ENCODE assay signal across 10 cellular contexts in the genomic region with DNA sequence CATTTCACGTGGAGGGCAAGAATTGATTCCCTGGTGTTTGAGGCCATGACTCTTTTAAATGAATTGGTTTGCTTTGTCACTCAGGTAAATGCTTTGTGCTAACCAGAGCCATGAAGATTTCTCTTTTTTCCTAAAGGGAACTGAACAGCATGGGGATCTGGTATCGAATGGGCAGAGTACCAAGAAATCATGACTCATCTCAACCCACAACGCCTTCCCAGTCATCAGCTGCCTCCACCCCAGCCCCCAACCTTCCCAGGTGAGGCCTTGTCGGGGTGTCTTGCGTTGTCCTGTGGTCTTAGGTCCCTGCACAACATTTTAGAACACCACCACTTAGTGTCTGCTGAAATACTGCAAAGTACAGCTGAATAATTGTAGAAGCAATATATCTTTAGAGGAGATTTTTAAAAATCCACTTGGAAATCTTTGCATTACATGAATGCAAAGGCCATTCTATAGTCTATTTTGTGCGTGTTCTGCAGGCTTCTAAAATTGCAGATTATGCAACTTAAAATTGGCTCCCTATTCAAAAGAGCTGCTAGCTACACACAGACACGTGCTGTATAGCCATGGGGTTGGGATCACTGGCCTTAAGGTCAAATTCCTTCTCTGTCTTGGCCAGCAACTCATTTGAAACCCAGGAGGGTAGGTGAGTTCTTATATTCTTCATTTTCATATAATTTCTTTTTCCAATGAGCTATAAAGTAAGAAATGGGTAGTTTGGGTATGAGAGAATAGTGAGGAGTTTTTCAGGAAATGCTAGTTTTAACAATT.
DNase-seq lines count a peak whose midpoint lies in the region; ATAC-seq and TF ChIP-seq lines count a peak whose summit lies in the region.
"Had no signal": no experiment of that assay in that cellular context is flagged by ENCODE, and none has a peak within 500 bp of the region (broad histone marks: within the 10 kb centered on the region; RNA-seq: fewer than 3 reads in every experiment).

No MANE protein-coding gene starts in this region.

- no peak overlapping the region for H3K9ac ChIP-seq in fibroblast of lung (ENCODE audit: insufficient read depth, low read length)

- peak overlapping the region; percentile 12 for H3K27ac ChIP-seq in RWPE2 (ENCODE audit: poor library complexity, severe bottlenecking)
- no peak overlapping the region for H3K27ac ChIP-seq in fibroblast of lung (ENCODE audit: insufficient read depth, low read length)
- H3K27ac ChIP-seq in thymus (ENCODE audit: low read depth), result peak overlapping the region; percentile 93
- H3K27ac ChIP-seq: C4-2B had no signal

- H3K9me3 ChIP-seq in RWPE2 (ENCODE audit: severe bottlenecking), result no peaks in the 10 kb centered on the region
- no peaks in the 10 kb centered on the region for H3K9me3 ChIP-seq in fibroblast of lung (ENCODE audit: control insufficient read depth, insufficient read depth, low read depth, low read length)
- no peaks in the 10 kb centered on the region for H3K9me3 ChIP-seq in thymus (ENCODE audit: control insufficient read depth)

- H3K79me2 ChIP-seq in fibroblast of lung (ENCODE audit: control insufficient read depth, insufficient read depth, low read length), result no peaks in the 10 kb centered on the region

- H3K4me3 ChIP-seq in RWPE2 (ENCODE audit: severe bottlenecking), result no peak overlapping the region
- H3K4me3 ChIP-seq in fibroblast of lung (replicated peaks in 1 of 4; ENCODE audit: control extremely low read depth in 1 of 4, insufficient read depth in 1 of 4, low read depth in 3 of 4, low read length in 4 of 4), result no peak overlapping the region
- H3K4me3 ChIP-seq in thymus (ENCODE audit: low read length), result no peak overlapping the region

- H3K27me3 ChIP-seq in RWPE2 (ENCODE audit: insufficient read depth, poor library complexity, severe bottlenecking) (no peaks in the 10 kb centered on the region), fibroblast of lung (ENCODE audit: control insufficient read depth, insufficient read depth, low read length) (no peaks in the 10 kb centered on the region), thymus (ENCODE audit: control insufficient read depth, insufficient read depth) (no peaks in the 10 kb centered on the region)

- H3K36me3 ChIP-seq in RWPE2 (ENCODE audit: low read depth) (no peaks in the 10 kb centered on the region), fibroblast of lung (ENCODE audit: control insufficient read depth, insufficient read depth, low read length) (no peaks in the 10 kb centered on the region), thymus (ENCODE audit: control insufficient read depth, insufficient read depth) (peaks cover 27% of the 10 kb centered on the region)

- 54% methylated on average over 7 of the region's 7 CpGs for WGBS in thymus

- peaks cover 43% of the 10 kb centered on the region for H3K4me1 Mint-ChIP-seq in activated T-cell treated with anti-CD3 and anti-CD28 coated beads, Interleukin-2, amount 50 U/mL, for 24 hours (ENCODE audit: low read depth)

- H3K4me2 ChIP-seq in fibroblast of lung (ENCODE audit: extremely low read depth, insufficient read depth, low read length), result no peak overlapping the region

- H2AFZ ChIP-seq in fibroblast of lung (ENCODE audit: low read length), result no peak overlapping the region

- ATAC-seq in RWPE2 (ENCODE audit: low read depth) (peak; percentile 86), HG02885 (IDR thresholded peaks at IDR 0.05; ENCODE audit: poor library complexity, unreplicated experiment) (no peak)

- H3K36me3 Mint-ChIP-seq in activated T-cell treated with anti-CD3 and anti-CD28 coated beads, Interleukin-2, amount 50 U/mL, for 24 hours (ENCODE audit: low read depth), result peaks cover 8% of the 10 kb centered on the region

- H3K9me3 Mint-ChIP-seq in activated T-cell treated with anti-CD3 and anti-CD28 coated beads, Interleukin-2, amount 50 U/mL, for 24 hours, result no peaks in the 10 kb centered on the region

- no peak for TF ChIP-seq CTCF in RWPE2 (IDR thresholded peaks at IDR 0.05; ENCODE audit: poor library complexity, severe bottlenecking)
- no peak for TF ChIP-seq CTCF in fibroblast of lung (conservative IDR thresholded peaks at IDR 0.05 in 1 of 2, IDR thresholded peaks at IDR 0.05 in 1 of 2; ENCODE audit: low read depth in 1 of 2, low read length in 2 of 2)

- peaks cover 4% of the 10 kb centered on the region for H3K27me3 Mint-ChIP-seq in activated T-cell treated with anti-CD3 and anti-CD28 coated beads, Interleukin-2, amount 50 U/mL, for 24 hours

- H3K27ac Mint-ChIP-seq in activated T-cell treated with anti-CD3 and anti-CD28 coated beads, Interleukin-2, amount 50 U/mL, for 24 hours, result peak overlapping the region; percentile 8

- no peak for DNase-seq in activated T-cell treated with anti-CD3 and anti-CD28 coated beads, Interleukin-2, amount 50 U/mL, for 24 hours
- DNase-seq in activated T-cell treated with anti-CD3 and anti-CD28 coated beads, Interleukin-2, amount 50 U/mL, for 1 hour, result no peak
- DNase-seq in RWPE2 (ENCODE audit: low spot score) (no peak), fibroblast of lung (ENCODE audit: low read depth in 2 of 2) (peak; percentile 70 to 74), HuH-7.5 (ENCODE audit: low spot score) (no peak)
- DNase-seq in activated naive CD4-positive, alpha-beta T cell (lab: John Stamatoyannopoulos, UW), result no peak
- DNase-seq: NCI-H345 had no signal

- peaks cover 11% of the 10 kb centered on the region for H3K4me1 ChIP-seq in RWPE2 (ENCODE audit: insufficient read depth, poor library complexity, severe bottlenecking)
- H3K4me1 ChIP-seq in fibroblast of lung (ENCODE audit: control insufficient read depth, extremely low read depth, insufficient read depth, low read length), result no peaks in the 10 kb centered on the region
- H3K4me1 ChIP-seq in thymus (ENCODE audit: control insufficient read depth, insufficient read depth, low read length), result peaks cover 62% of the 10 kb centered on the region

- no peak overlapping the region for H3K4me3 Mint-ChIP-seq in activated T-cell treated with anti-CD3 and anti-CD28 coated beads, Interleukin-2, amount 50 U/mL, for 24 hours

- no peaks in the 10 kb centered on the region for H4K20me1 ChIP-seq in fibroblast of lung (ENCODE audit: control insufficient read depth, extremely low read depth, insufficient read depth, low read length)

Comparison
In these comparisons a context has a peak if more than half of its experiments do, and no peak if none do; other contexts are left out.
1. DNase-seq: peak in fibroblast of lung (2 of 2); none in activated T-cell treated with anti-CD3 and anti-CD28 coated beads, Interleukin-2, amount 50 U/mL, for 24 hours (single experiment), activated T-cell treated with anti-CD3 and anti-CD28 coated beads, Interleukin-2, amount 50 U/mL, for 1 hour (single experiment), RWPE2 (single experiment), HuH-7.5 (single experiment) and activated naive CD4-positive, alpha-beta T cell (0 of 4).